9 cellular contexts compared by ENCODE assay signal in the genomic region with DNA sequence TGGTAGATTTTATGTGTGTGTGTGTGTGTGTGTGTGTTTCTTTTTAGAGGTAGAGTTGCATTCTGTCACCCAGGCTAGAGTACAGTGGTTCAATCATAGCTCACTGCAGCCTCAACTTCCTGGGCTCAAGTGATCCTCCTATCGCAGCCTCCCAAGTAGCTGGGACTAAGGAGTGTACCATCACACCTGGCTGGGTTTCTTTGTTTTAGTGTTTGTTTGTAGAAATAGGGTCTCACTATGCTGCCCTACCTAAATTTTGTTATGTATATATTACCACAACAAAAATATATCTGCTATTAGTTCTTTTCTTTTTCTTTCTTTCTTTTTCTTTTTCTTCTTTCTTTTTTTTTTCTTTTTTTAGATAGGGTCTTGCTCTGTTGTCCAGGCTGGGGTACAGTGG.
"Had no signal": no experiment of that assay in that cellular context is flagged by ENCODE, and none has a peak within 500 bp of the region (broad histone marks: within the 10 kb centered on the region; RNA-seq: fewer than 3 reads in every experiment).

No MANE protein-coding gene starts in this region.

- ATAC-seq: GM23338, K562 had no signal

- H3K27ac ChIP-seq: HL-60 had no signal

- H2AFZ ChIP-seq: GM23338 had no signal

- FAIRE-seq: H1, H54, K562 had no signal

- H3K4me2 ChIP-seq: GM23338 had no signal

- H3K4me3 ChIP-seq: GM23338, K562 had no signal

- DNase-seq: H9, HCEC 1CT, HFFc6, IMR-90 had no signal

- H3K4me3 Mint-ChIP-seq: GM23338, H9, HFFc6 had no signal

- H3K27ac Mint-ChIP-seq: GM23338, H9, HFFc6 had no signal

- H3K9me3 Mint-ChIP-seq: HFFc6 had no signal
